ENCODE assay signal across 2 cellular contexts in the genomic region with DNA sequence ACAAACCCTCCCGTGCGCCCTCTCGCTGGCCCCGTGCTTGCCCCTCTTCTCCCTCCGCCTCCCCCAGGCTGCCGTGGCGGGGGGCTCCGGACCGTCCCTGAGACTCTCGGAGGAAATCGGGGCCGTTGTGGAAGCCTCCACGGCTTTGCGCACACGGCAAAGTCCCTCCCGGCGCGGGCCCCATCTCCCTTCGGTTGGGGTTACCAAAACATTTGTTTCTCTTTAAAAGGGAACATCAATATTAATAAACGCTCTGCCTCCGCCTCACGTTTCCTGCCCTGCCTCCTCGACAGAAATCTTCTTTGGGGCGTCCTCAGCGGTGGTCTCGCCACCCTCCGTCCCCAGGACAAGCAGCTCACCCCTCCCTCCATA.
TF ChIP-seq lines count a peak whose summit lies in the region.

No MANE protein-coding gene starts in this region.

TF ChIP-seq in liver, 16 proteins besides CTCF, POLR2A, EP300 and RAD21 (continued from another document):
- TF ChIP-seq, protein P1, sequence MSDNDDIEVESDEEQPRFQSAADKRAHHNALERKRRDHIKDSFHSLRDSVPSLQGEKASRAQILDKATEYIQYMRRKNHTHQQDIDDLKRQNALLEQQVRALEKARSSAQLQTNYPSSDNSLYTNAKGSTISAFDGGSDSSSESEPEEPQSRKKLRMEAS (IDR thresholded peaks at IDR 0.05): no peak
- TF ChIP-seq NR2F2 (IDR thresholded peaks at IDR 0.05) (no peak), HNF4A (conservative IDR thresholded peaks at IDR 0.05) (no peak), SP1 (IDR thresholded peaks at IDR 0.05) (no peak), FOXA2 (IDR thresholded peaks at IDR 0.05) (no peak), YY1 (IDR thresholded peaks at IDR 0.05) (no peak), FOXA1 (IDR thresholded peaks at IDR 0.05) (no peak), EGR1 (IDR thresholded peaks at IDR 0.05; ENCODE audit: low read depth in 2 of 2) (no peak), TAF1 (conservative IDR thresholded peaks at IDR 0.05) (no peak), GABPA (IDR thresholded peaks at IDR 0.05 in 1 of 2, conservative IDR thresholded peaks at IDR 0.05 in 1 of 2) (no peak), JUND (IDR thresholded peaks at IDR 0.05) (no peak), HNF4G (IDR thresholded peaks at IDR 0.05) (no peak)
- TF ChIP-seq, protein P2, sequence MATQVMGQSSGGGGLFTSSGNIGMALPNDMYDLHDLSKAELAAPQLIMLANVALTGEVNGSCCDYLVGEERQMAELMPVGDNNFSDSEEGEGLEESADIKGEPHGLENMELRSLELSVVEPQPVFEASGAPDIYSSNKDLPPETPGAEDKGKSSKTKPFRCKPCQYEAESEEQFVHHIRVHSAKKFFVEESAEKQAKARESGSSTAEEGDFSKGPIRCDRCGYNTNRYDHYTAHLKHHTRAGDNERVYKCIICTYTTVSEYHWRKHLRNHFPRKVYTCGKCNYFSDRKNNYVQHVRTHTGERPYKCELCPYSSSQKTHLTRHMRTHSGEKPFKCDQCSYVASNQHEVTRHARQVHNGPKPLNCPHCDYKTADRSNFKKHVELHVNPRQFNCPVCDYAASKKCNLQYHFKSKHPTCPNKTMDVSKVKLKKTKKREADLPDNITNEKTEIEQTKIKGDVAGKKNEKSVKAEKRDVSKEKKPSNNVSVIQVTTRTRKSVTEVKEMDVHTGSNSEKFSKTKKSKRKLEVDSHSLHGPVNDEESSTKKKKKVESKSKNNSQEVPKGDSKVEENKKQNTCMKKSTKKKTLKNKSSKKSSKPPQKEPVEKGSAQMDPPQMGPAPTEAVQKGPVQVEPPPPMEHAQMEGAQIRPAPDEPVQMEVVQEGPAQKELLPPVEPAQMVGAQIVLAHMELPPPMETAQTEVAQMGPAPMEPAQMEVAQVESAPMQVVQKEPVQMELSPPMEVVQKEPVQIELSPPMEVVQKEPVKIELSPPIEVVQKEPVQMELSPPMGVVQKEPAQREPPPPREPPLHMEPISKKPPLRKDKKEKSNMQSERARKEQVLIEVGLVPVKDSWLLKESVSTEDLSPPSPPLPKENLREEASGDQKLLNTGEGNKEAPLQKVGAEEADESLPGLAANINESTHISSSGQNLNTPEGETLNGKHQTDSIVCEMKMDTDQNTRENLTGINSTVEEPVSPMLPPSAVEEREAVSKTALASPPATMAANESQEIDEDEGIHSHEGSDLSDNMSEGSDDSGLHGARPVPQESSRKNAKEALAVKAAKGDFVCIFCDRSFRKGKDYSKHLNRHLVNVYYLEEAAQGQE (IDR thresholded peaks at IDR 0.05): no peak
- TF ChIP-seq, protein P3, sequence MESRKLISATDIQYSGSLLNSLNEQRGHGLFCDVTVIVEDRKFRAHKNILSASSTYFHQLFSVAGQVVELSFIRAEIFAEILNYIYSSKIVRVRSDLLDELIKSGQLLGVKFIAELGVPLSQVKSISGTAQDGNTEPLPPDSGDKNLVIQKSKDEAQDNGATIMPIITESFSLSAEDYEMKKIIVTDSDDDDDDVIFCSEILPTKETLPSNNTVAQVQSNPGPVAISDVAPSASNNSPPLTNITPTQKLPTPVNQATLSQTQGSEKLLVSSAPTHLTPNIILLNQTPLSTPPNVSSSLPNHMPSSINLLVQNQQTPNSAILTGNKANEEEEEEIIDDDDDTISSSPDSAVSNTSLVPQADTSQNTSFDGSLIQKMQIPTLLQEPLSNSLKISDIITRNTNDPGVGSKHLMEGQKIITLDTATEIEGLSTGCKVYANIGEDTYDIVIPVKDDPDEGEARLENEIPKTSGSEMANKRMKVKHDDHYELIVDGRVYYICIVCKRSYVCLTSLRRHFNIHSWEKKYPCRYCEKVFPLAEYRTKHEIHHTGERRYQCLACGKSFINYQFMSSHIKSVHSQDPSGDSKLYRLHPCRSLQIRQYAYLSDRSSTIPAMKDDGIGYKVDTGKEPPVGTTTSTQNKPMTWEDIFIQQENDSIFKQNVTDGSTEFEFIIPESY (IDR thresholded peaks at IDR 0.05): no peak
- TF ChIP-seq, protein P4, sequence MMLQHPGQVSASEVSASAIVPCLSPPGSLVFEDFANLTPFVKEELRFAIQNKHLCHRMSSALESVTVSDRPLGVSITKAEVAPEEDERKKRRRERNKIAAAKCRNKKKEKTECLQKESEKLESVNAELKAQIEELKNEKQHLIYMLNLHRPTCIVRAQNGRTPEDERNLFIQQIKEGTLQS (IDR thresholded peaks at IDR 0.05): no peak

TF ChIP-seq in HepG2, 621 proteins besides CTCF, POLR2A, EP300 and RAD21 (continued from another document):
- no peak for TF ChIP-seq ZNF546 (CRISPR knock-in tag; conservative IDR thresholded peaks at IDR 0.05)
TF ChIP-seq in HepG2: peak in this region for 0.
